11 cellular contexts compared by ENCODE assay signal in genomic region chr2:106885326-106885725, GRCh38. TPM values are rescaled to one million over a fixed set of nuclear protein-coding genes. Genes with fewer than 3 reads are reported as not detected.
A peak's percentile ranks its signal among the peaks of the same experiment; 100 is the strongest.
DNase-seq lines count a peak whose midpoint lies in the region; ATAC-seq and TF ChIP-seq lines count a peak whose summit lies in the region.
"Had no signal": no experiment of that assay in that cellular context is flagged by ENCODE, and none has a peak within 500 bp of the region (broad histone marks: within the 10 kb centered on the region; RNA-seq: fewer than 3 reads in every experiment).

No MANE protein-coding gene starts in this region.

- peak overlapping the region; percentile 82 for H3K56ac ChIP-seq in mesendoderm (ENCODE audit: low read length)

- H4K5ac ChIP-seq in mesendoderm (ENCODE audit: low read length): no peak overlapping the region

- intact Hi-C loops in Right ventricle myocardium superior (cut with DNase I): no loop called here
- intact Hi-C loops in colonic mucosa (cut with DNase I): no loop called here
- intact Hi-C loops in tibial artery (cut with DNase I; ENCODE audit: low total_unique reads): loop anchor here (5.0 kb wide), 1 partner anchor 248 kb away; no protein-coding TSS in a partner anchor

- H3K23ac ChIP-seq in mesendoderm (ENCODE audit: low read length): no peak overlapping the region

- H2BK15ac ChIP-seq in mesendoderm (replicated peaks; ENCODE audit: low read depth): no peak overlapping the region

- H2BK120ac ChIP-seq in mesendoderm (ENCODE audit: low read depth, low read length): no peak overlapping the region

- H2AK5ac ChIP-seq in mesendoderm (ENCODE audit: low read length): no peak overlapping the region

- H3K9me3 ChIP-seq in cardiac muscle cell (ENCODE audit: low read depth) (no peaks in the 10 kb centered on the region), colonic mucosa (no peaks in the 10 kb centered on the region), tibial artery (no peaks in the 10 kb centered on the region)
- H3K9me3 ChIP-seq: gastrocnemius medialis, neutrophil had no signal

- H3K27me3 ChIP-seq in cardiac muscle cell (peaks cover 95% of the 10 kb centered on the region), colonic mucosa (peaks cover 25% of the 10 kb centered on the region), mesendoderm (ENCODE audit: insufficient read depth, low read length, poor library complexity) (no peaks in the 10 kb centered on the region), tibial artery (no peaks in the 10 kb centered on the region)

- H3K79me2 ChIP-seq in mesendoderm (ENCODE audit: control insufficient read depth, insufficient read depth, low read length): peaks cover under 1% of the 10 kb centered on the region

- H3K9ac ChIP-seq in colonic mucosa (ENCODE audit: low read depth in 2 of 2, low read length in 2 of 2): no peak overlapping the region
- H3K9ac ChIP-seq in mesendoderm (ENCODE audit: low read length): peak overlapping the region; percentile 67

- H3K4me3 ChIP-seq in cardiac muscle cell: peak overlapping the region; percentile 65
- H3K4me3 ChIP-seq in colonic mucosa: peak overlapping the region; percentile 40
- H3K4me3 ChIP-seq in mesendoderm (ENCODE audit: low read length): peak overlapping the region; percentile 66
- H3K4me3 ChIP-seq in tibial artery: peak overlapping the region; percentile 78 to 87

- H3K4ac ChIP-seq in mesendoderm (ENCODE audit: low read depth, low read length): no peak overlapping the region

- DNase-seq in cardiac muscle cell (ENCODE audit: low read depth in 1 of 2, low spot score in 1 of 2) (peak in 1 of 2 donors; percentile 17), Right ventricle myocardium superior (no peak), colonic mucosa (no peak), mesendoderm (peak; percentile 32), tibial artery (no peak), DMS114 treated with DMSO at 0.1 percent for 48 hours (lab: John Stamatoyannopoulos, UW; ENCODE audit: unreplicated experiment) (no peak), pons (ENCODE audit: low spot score) (no peak)
- no peak for DNase-seq in stimulated activated CD4-positive, alpha-beta T cell treated with anti-CD3 and anti-CD28 coated beads, Interleukin-4, amount 100 ng/mL, for 4 hours
- DNase-seq: gastrocnemius medialis had no signal

- no peak overlapping the region for H4K8ac ChIP-seq in mesendoderm (ENCODE audit: low read depth, low read length)

- TF ChIP-seq CTCF in cardiac muscle cell (IDR thresholded peaks at IDR 0.05; ENCODE audit: low read depth, low read length) (no peak), colonic mucosa (IDR thresholded peaks at IDR 0.05) (no peak), tibial artery (IDR thresholded peaks at IDR 0.05) (no peak)

- peak overlapping the region; percentile 96 for H3K4me2 ChIP-seq in mesendoderm (ENCODE audit: low read length)

- no peak overlapping the region for H3K18ac ChIP-seq in mesendoderm (ENCODE audit: low read length)

- H2BK5ac ChIP-seq in mesendoderm (ENCODE audit: low read length): no peak overlapping the region

- ATAC-seq in Right ventricle myocardium superior (ENCODE audit: poor library complexity): no peak
- ATAC-seq: gastrocnemius medialis had no signal

- H3K4me1 ChIP-seq in cardiac muscle cell (ENCODE audit: low read depth): peaks cover 7% of the 10 kb centered on the region
- H3K4me1 ChIP-seq in colonic mucosa: peaks cover 11% of the 10 kb centered on the region
- H3K4me1 ChIP-seq in mesendoderm (ENCODE audit: control insufficient read depth, low read depth, low read length): no peaks in the 10 kb centered on the region
- H3K4me1 ChIP-seq in tibial artery: peaks cover 0 to 43% (median 15%) of the 10 kb centered on the region in 4 donors

- H3K36me3 ChIP-seq in cardiac muscle cell: no peaks in the 10 kb centered on the region
- no peaks in the 10 kb centered on the region for H3K36me3 ChIP-seq in colonic mucosa
- no peaks in the 10 kb centered on the region for H3K36me3 ChIP-seq in mesendoderm (ENCODE audit: control insufficient read depth, insufficient read depth, low read length)
- H3K36me3 ChIP-seq in tibial artery: no peaks in the 10 kb centered on the region
- H3K36me3 ChIP-seq: gastrocnemius medialis, neutrophil had no signal

- H3K27ac ChIP-seq in cardiac muscle cell: no peak overlapping the region
- H3K27ac ChIP-seq in colonic mucosa: no peak overlapping the region
- no peak overlapping the region for H3K27ac ChIP-seq in mesendoderm (ENCODE audit: low read depth, low read length)
- peak overlapping the region; percentile 87 for H3K27ac ChIP-seq in tibial artery
- H3K27ac ChIP-seq: gastrocnemius medialis, neutrophil had no signal

- H3K79me1 ChIP-seq in mesendoderm (ENCODE audit: low read length): no peaks in the 10 kb centered on the region

- no CpG with 5 or more reads among the region's 10 CpGs for WGBS in mesendoderm (ENCODE audit: extremely low coverage, insufficient coverage, low lambda C conversion rate)

RNA-seq across cellular contexts. Expression of gene ST6GAL2, which starts 0.6 kb away (rescaled TPM):
- total RNA-seq in cardiac muscle cell (0.57 and 1.2 TPM in 2 replicates), Right ventricle myocardium superior (not detected), colonic mucosa (1 to 10 TPM; 1.7 to 2.5 TPM)
- 0.46 TPM in 1 of 2 replicates, not detected in the other for polyA plus RNA-seq in cardiac muscle cell
- 2.9 TPM for polyA plus RNA-seq in mesendoderm (2013, experiment 1 of 2)
- polyA plus RNA-seq in mesendoderm (2013, experiment 2 of 2): 3.8 TPM
- total RNA-seq: gastrocnemius medialis, SK-MEL-5 had no signal

Comparison
In these comparisons a context has a peak if more than half of its experiments do, and no peak if none do; other contexts are left out.
1. H3K27ac ChIP-seq: peak in tibial artery (2 of 2); none in cardiac muscle cell (single experiment), colonic mucosa (single experiment) and mesendoderm (single experiment).
2. Peak in every context shown above with its lines, with median percentiles within 50 percentile points of each other: H3K4me3 ChIP-seq.